ENCODE assay signal across 7 cellular contexts in the genomic region with DNA sequence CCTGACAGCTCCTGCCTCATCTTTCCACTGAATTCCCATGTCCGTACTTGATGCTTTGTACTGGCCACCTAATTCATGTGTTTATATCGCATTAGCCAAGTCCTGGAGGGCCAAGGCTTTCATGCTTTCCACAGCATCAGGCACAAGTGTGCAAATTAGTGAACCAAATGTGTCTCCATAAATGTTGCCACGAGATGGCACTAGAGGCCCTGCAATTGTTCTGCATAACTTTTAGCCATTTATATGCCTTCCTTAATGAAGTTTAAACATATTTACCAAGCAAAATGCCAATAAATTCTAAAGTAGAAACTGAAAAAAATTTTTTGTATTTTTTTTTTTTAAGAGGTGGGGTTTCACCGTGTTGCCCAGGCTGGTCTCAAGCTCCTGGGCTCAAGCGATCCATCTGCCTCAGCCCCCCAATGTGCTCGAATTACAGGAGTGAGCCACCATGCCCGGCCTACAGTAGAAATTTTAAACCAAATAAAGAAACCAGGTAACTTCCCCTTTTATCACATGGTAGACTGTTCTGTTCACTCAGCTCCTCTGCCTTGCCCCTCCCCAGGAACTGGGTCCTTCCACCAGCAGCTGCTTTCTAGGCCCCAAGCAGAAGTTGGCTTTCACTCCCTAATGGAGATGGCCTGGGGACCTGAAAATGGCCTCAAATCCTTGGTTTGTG. TPM values are rescaled to one million over a fixed set of nuclear protein-coding genes. Genes with fewer than 3 reads are reported as not detected.
DNase-seq lines count a peak whose midpoint lies in the region; ATAC-seq and TF ChIP-seq lines count a peak whose summit lies in the region.

No MANE protein-coding gene starts in this region.

- H3K36me3 ChIP-seq in KMS-11 (ENCODE audit: insufficient read depth): no peaks in the 10 kb centered on the region; the same call in 1 of the 2 replicates

- no peaks in the 10 kb centered on the region for H3K4me1 Mint-ChIP-seq in brain

- no peaks in the 10 kb centered on the region for H3K4me1 ChIP-seq in KMS-11 (ENCODE audit: low read depth, poor library complexity, severe bottlenecking)

- H3K27ac Mint-ChIP-seq in brain: peak overlapping the region in 3 of 5 experiments; percentile 12 to 84 (median 60)

- peaks cover 27% of the 10 kb centered on the region for H3K36me3 Mint-ChIP-seq in brain

- no peaks in the 10 kb centered on the region for H3K27me3 Mint-ChIP-seq in brain

- H3K4me3 ChIP-seq in GM12864 (ENCODE audit: low read depth, low read length) (no peak overlapping the region), KMS-11 (IDR thresholded peaks at IDR 0.05; ENCODE audit: insufficient read depth, low read depth, low read length) (no peak overlapping the region)

- no peak overlapping the region for H2AFZ ChIP-seq in KMS-11 (ENCODE audit: low read depth)

- no peaks in the 10 kb centered on the region for H3K27me3 ChIP-seq in KMS-11 (ENCODE audit: insufficient read depth, low read depth)

- no peaks in the 10 kb centered on the region for H3K79me2 ChIP-seq in KMS-11 (ENCODE audit: insufficient read depth, low read depth)

- no peak overlapping the region for H3K27ac ChIP-seq in KMS-11

- ATAC-seq in HG02938 (IDR thresholded peaks at IDR 0.05; ENCODE audit: unreplicated experiment): no peak

- H3K4me2 ChIP-seq in KMS-11: no peak overlapping the region

- H3K9me3 Mint-ChIP-seq in brain: no peaks in the 10 kb centered on the region

- DNase-seq in GM12864 (ENCODE audit: low read depth): no peak
- peak; percentile 26 for DNase-seq in T follicular helper cell (ENCODE audit: low read depth)
- peak; percentile 49 for DNase-seq in iPS-NIHi7 (ENCODE audit: extremely low spot score)
- peak; percentile 26 for DNase-seq in stimulated activated CD4-positive, alpha-beta T cell treated with anti-CD3 and anti-CD28 coated beads, Interleukin-2, amount 100 ng/mL, for 4 hours (ENCODE audit: low read depth)

- no peaks in the 10 kb centered on the region for H4K20me1 ChIP-seq in KMS-11 (ENCODE audit: insufficient read depth)

- H3K9ac ChIP-seq in KMS-11: no peak overlapping the region

- H3K4me3 Mint-ChIP-seq in brain: no peak overlapping the region

- TF ChIP-seq CTCF in GM12864 (IDR thresholded peaks at IDR 0.05; ENCODE audit: low read depth, low read length, missing control alignments) (peak; percentile 62), KMS-11 (conservative IDR thresholded peaks at IDR 0.05; ENCODE audit: low read depth, low read length) (peak; percentile 87), brain (conservative IDR thresholded peaks at IDR 0.05) (peak; percentile 77 to 82)

RNA-seq across cellular contexts. Expression of gene IL18BP, which starts 20.8 kb away (rescaled TPM):
- polyA plus RNA-seq in brain (ENCODE audit: insufficient read depth, low read depth, low replicate concordance): 6.6 TPM

RNA-seq across cellular contexts. Expression of gene RNF121, which starts 49.0 kb away (rescaled TPM):
- 24.6 TPM for polyA plus RNA-seq in brain (ENCODE audit: insufficient read depth, low read depth, low replicate concordance)

RNA-seq across cellular contexts. Expression of gene XNDC1N, which starts 49.5 kb away (rescaled TPM):
- polyA plus RNA-seq in brain (ENCODE audit: insufficient read depth, low read depth, low replicate concordance): 2.0 TPM
